ENCODE assay signal across 12 cellular contexts in genomic region chr14:92322516-92322915, GRCh38. TPM values are rescaled to one million over a fixed set of nuclear protein-coding genes. Genes with fewer than 3 reads are reported as not detected.
DNase-seq lines count a peak whose midpoint lies in the region; ATAC-seq and TF ChIP-seq lines count a peak whose summit lies in the region.
"Had no signal": no experiment of that assay in that cellular context is flagged by ENCODE, and none has a peak within 500 bp of the region (broad histone marks: within the 10 kb centered on the region; RNA-seq: fewer than 3 reads in every experiment).

No MANE protein-coding gene starts in this region.

- H3K4me3 ChIP-seq in CD8-positive, alpha-beta T cell (ENCODE audit: low read depth, low read length), result no peak overlapping the region
- peak overlapping the region; percentile 42 to 56 (median 48) for H3K4me3 ChIP-seq in esophagus muscularis mucosa
- H3K4me3 ChIP-seq in CD4-positive, alpha-beta memory T cell (ENCODE audit: low read length in 2 of 2), result no peak overlapping the region

- 10% methylated on average over 21 of the region's 23 CpGs for WGBS in esophagus muscularis mucosa

- H3K27ac ChIP-seq in CD8-positive, alpha-beta T cell (ENCODE audit: low read depth, low read length), result no peak overlapping the region
- H3K27ac ChIP-seq in esophagus muscularis mucosa (replicated peaks in 1 of 4), result no peak overlapping the region
- H3K27ac ChIP-seq in CD4-positive, alpha-beta memory T cell (ENCODE audit: low read depth, low read length), result no peak overlapping the region

- no peaks in the 10 kb centered on the region for H3K36me3 Mint-ChIP-seq in CD8-positive, alpha-beta T cell
- H3K36me3 Mint-ChIP-seq in osteocyte (ENCODE audit: unreplicated experiment), result no peaks in the 10 kb centered on the region
- H3K36me3 Mint-ChIP-seq in CD4-positive, alpha-beta memory T cell, result no peaks in the 10 kb centered on the region

- CTCF ChIA-PET in CD8-positive, alpha-beta T cell (lab: Charles Lee), result interaction anchor here (0.6 kb wide), 1 partner anchor 282 kb away, joined by 3 read pairs; no protein-coding TSS in a partner anchor
- CTCF ChIA-PET in CD4-positive, alpha-beta memory T cell (lab: Charles Lee; ENCODE audit: partially characterized antibody), result no interaction called here

- DNase-seq in CD8-positive, alpha-beta T cell, result no peak
- DNase-seq in NCI-H69 (lab: John Stamatoyannopoulos, UW), result peak; percentile 33
- no peak for DNase-seq in esophagus muscularis mucosa (ENCODE audit: extremely low spot score)
- DNase-seq in osteocyte (ENCODE audit: extremely low spot score, unreplicated experiment), result no peak
- DNase-seq in NCI-H82 treated with DMSO at 0.1 percent for 48 hours (lab: John Stamatoyannopoulos, UW; ENCODE audit: unreplicated experiment), result no peak
- no peak for DNase-seq in CD4-positive, alpha-beta memory T cell
- DNase-seq: Caco-2, HFFc6, islet precursor cell, SHP77 treated with DMSO at 0.1 percent for 48 hours had no signal

- H3K4me3 Mint-ChIP-seq in CD8-positive, alpha-beta T cell, result peak overlapping the region; percentile 68
- peak overlapping the region; percentile 67 for H3K4me3 Mint-ChIP-seq in osteocyte (ENCODE audit: unreplicated experiment)
- H3K4me3 Mint-ChIP-seq in CD4-positive, alpha-beta memory T cell, result peak overlapping the region in 2 of 8 donors; percentile 29 to 54
- H3K4me3 Mint-ChIP-seq: HFFc6 had no signal

- peaks cover 11% of the 10 kb centered on the region for H3K4me1 Mint-ChIP-seq in CD8-positive, alpha-beta T cell (ENCODE audit: low read depth)
- H3K4me1 Mint-ChIP-seq in osteocyte (ENCODE audit: unreplicated experiment), result peaks cover 6% of the 10 kb centered on the region
- no peaks in the 10 kb centered on the region for H3K4me1 Mint-ChIP-seq in CD4-positive, alpha-beta memory T cell

- TF ChIP-seq EP300 in esophagus muscularis mucosa (IDR thresholded peaks at IDR 0.05), result no peak

- H3K9me3 ChIP-seq in CD8-positive, alpha-beta T cell (ENCODE audit: low read length), result no peaks in the 10 kb centered on the region
- H3K9me3 ChIP-seq in esophagus muscularis mucosa, result no peaks in the 10 kb centered on the region
- H3K9me3 ChIP-seq in CD4-positive, alpha-beta memory T cell (ENCODE audit: control insufficient read depth in 1 of 2, low read length in 2 of 2), result no peaks in the 10 kb centered on the region
- H3K9me3 ChIP-seq: Caco-2 had no signal

- no peak overlapping the region for H3K27ac Mint-ChIP-seq in CD8-positive, alpha-beta T cell
- H3K27ac Mint-ChIP-seq in osteocyte (ENCODE audit: unreplicated experiment), result no peak overlapping the region
- H3K27ac Mint-ChIP-seq in CD4-positive, alpha-beta memory T cell, result no peak overlapping the region
- H3K27ac Mint-ChIP-seq: HFFc6 had no signal

- intact Hi-C loops in CD8-positive, alpha-beta T cell (cut with DNase I, micrococcal nuclease), result loop anchor here in 1 of 2 experiments (10.0 kb wide), 1 partner anchor 362 kb away; no protein-coding TSS in a partner anchor
- intact Hi-C loops in esophagus muscularis mucosa (cut with DNase I), result no loop called here
- intact Hi-C loops in CD4-positive, alpha-beta memory T cell (cut with micrococcal nuclease), result no loop called here

- POLR2A ChIA-PET in CD8-positive, alpha-beta T cell (lab: Charles Lee), result no interaction called here
- POLR2A ChIA-PET in CD4-positive, alpha-beta memory T cell (lab: Charles Lee; ENCODE audit: partially characterized antibody), result no interaction called here

- no peak for TF ChIP-seq POLR2A in esophagus muscularis mucosa (IDR thresholded peaks at IDR 0.05; ENCODE audit: low read depth)

- no peaks in the 10 kb centered on the region for H3K9me3 Mint-ChIP-seq in CD8-positive, alpha-beta T cell
- H3K9me3 Mint-ChIP-seq in osteocyte (ENCODE audit: unreplicated experiment), result no peaks in the 10 kb centered on the region
- H3K9me3 Mint-ChIP-seq in CD4-positive, alpha-beta memory T cell, result peaks cover 0 to 8% (median 3%) of the 10 kb centered on the region in 8 donors
- H3K9me3 Mint-ChIP-seq: HFFc6 had no signal

- no peak for TF ChIP-seq CTCF in CD8-positive, alpha-beta T cell (IDR thresholded peaks at IDR 0.05)
- TF ChIP-seq CTCF in esophagus muscularis mucosa (IDR thresholded peaks at IDR 0.05) (no peak), osteocyte (IDR thresholded peaks at IDR 0.05) (no peak)

- no peaks in the 10 kb centered on the region for H3K4me1 ChIP-seq in CD8-positive, alpha-beta T cell (ENCODE audit: insufficient read depth, low read length)
- peaks cover 12 to 21% (median 20%) of the 10 kb centered on the region in 4 donors for H3K4me1 ChIP-seq in esophagus muscularis mucosa
- no peaks in the 10 kb centered on the region for H3K4me1 ChIP-seq in CD4-positive, alpha-beta memory T cell (ENCODE audit: insufficient read depth, low read length)
- H3K4me1 ChIP-seq: Caco-2 had no signal

- peaks cover 3% of the 10 kb centered on the region for H3K27me3 ChIP-seq in CD8-positive, alpha-beta T cell (ENCODE audit: insufficient read depth, low read length)
- peaks cover 0 to 81% (median 20%) of the 10 kb centered on the region in 4 donors for H3K27me3 ChIP-seq in esophagus muscularis mucosa
- H3K27me3 ChIP-seq in CD4-positive, alpha-beta memory T cell (ENCODE audit: insufficient read depth, low read length), result no peaks in the 10 kb centered on the region

- peaks cover 48% of the 10 kb centered on the region for H3K27me3 Mint-ChIP-seq in CD8-positive, alpha-beta T cell (ENCODE audit: low read depth)
- H3K27me3 Mint-ChIP-seq in osteocyte (ENCODE audit: unreplicated experiment), result peaks cover 79% of the 10 kb centered on the region
- peaks cover 34 to 39% of the 10 kb centered on the region in 2 donors for H3K27me3 Mint-ChIP-seq in CD4-positive, alpha-beta memory T cell

- no peak for ATAC-seq in CD8-positive, alpha-beta T cell
- ATAC-seq in HG03432 (IDR thresholded peaks at IDR 0.05; ENCODE audit: unreplicated experiment) (no peak), HG03095 (IDR thresholded peaks at IDR 0.05; ENCODE audit: unreplicated experiment) (no peak)

- no peaks in the 10 kb centered on the region for H3K36me3 ChIP-seq in CD8-positive, alpha-beta T cell (ENCODE audit: insufficient read depth, low read length)
- H3K36me3 ChIP-seq in esophagus muscularis mucosa, result no peaks in the 10 kb centered on the region
- H3K36me3 ChIP-seq in CD4-positive, alpha-beta memory T cell (ENCODE audit: insufficient read depth, low read length), result no peaks in the 10 kb centered on the region

RNA-seq across cellular contexts. Expression of gene SLC24A4, which starts 0.4 kb away (rescaled TPM):
- under 1 TPM in 1 of 2 experiments, not detected in 1; 0.06 TPM for total RNA-seq in CD8-positive, alpha-beta T cell
- total RNA-seq in esophagus muscularis mucosa (1 to 10 TPM; 1.7 to 2.9 (median 2.1) TPM), osteocyte (not detected in 2 replicates)
- not detected for total RNA-seq in CD4-positive, alpha-beta memory T cell
- polyA plus RNA-seq in CD4-positive, alpha-beta memory T cell, result not detected
- total RNA-seq: Caco-2, HFFc6 had no signal

Comparison
In these comparisons a context has a peak if more than half of its experiments do, and no peak if none do; other contexts are left out.
1. H3K4me3 ChIP-seq: peak in esophagus muscularis mucosa (4 of 4); none in CD8-positive, alpha-beta T cell (single experiment) and CD4-positive, alpha-beta memory T cell (0 of 2).